28 cellular contexts compared by ENCODE assay signal in genomic region chr2:177578454-177578853, GRCh38.
"Had no signal": no experiment of that assay in that cellular context is flagged by ENCODE, and none has a peak within 500 bp of the region (broad histone marks: within the 10 kb centered on the region; RNA-seq: fewer than 3 reads in every experiment).

No MANE protein-coding gene starts in this region.

- H2AFZ ChIP-seq: neural progenitor cell, parathyroid adenoma had no signal

- H3K9ac ChIP-seq: neural progenitor cell, parathyroid adenoma had no signal

- DNase-seq: natural killer cell; occipital lobe; ovary; posterior cingulate gyrus; psoas muscle; right cardiac atrium; spleen; stimulated activated CD4-positive, alpha-beta T cell treated with anti-CD3 and anti-CD28 coated beads, Interleukin-12 subunit alpha, Interleukin-12 subunit beta, amount 100 ng/mL, for 4 hours; stimulated activated CD4-positive, alpha-beta T cell treated with anti-CD3 and anti-CD28 coated beads, Interleukin-1b, Interleukin-23, amount 100 ng/mL, for 48 hours; stimulated activated CD4-positive, alpha-beta T cell treated with anti-CD3 and anti-CD28 coated beads, Interleukin-4, amount 100 ng/mL, for 1 hour; stimulated activated CD4-positive, alpha-beta T cell treated with anti-CD3 and anti-CD28 coated beads, Interleukin-4, amount 100 ng/mL, for 4 hours; stimulated activated CD8-positive, alpha-beta memory T cell treated with anti-CD3 and anti-CD28 coated beads, Interleukin-4, amount 100 ng/mL, for 48 hours; stimulated activated naive CD4-positive, alpha-beta T cell; stimulated activated naive CD8-positive, alpha-beta T cell treated with anti-CD3 and anti-CD28 coated beads, Interleukin-15, amount 100 ng/mL, for 72 hours; stimulated activated naive CD8-positive, alpha-beta T cell treated with anti-CD3 and anti-CD28 coated beads, Interleukin-15, Interleukin-2, amounts not matched to agents 100 U/mL and 50 U/mL, for 24 hours; substantia nigra; testis; tibial artery; transverse colon; upper lobe of right lung; uterus had no signal

- H3K9me3 ChIP-seq: ovary, psoas muscle, spleen, suprapubic skin, testis, tibial artery, transverse colon, upper lobe of right lung, uterus had no signal

- H3K79me2 ChIP-seq: parathyroid adenoma had no signal

- ATAC-seq: natural killer cell; psoas muscle; right cardiac atrium; sciatic nerve; stimulated activated memory B cell treated with anti-CD40 and anti-IgM and Interleukin-4, amounts not matched to agents 10 μg/mL and 1 μg/mL and 100 μg/mL, for 72 hours; stimulated activated naive CD8-positive, alpha-beta T cell treated with anti-CD3 and anti-CD28 coated beads, Interleukin-15, amount 100 ng/mL, for 72 hours; stimulated activated naive CD8-positive, alpha-beta T cell treated with anti-CD3 and anti-CD28 coated beads, Interleukin-15, Interleukin-2, amounts not matched to agents 100 U/mL and 50 U/mL, for 24 hours; upper lobe of right lung had no signal

- H3K4me3 ChIP-seq: neural progenitor cell, ovary, psoas muscle, skin epidermis, smooth muscle cell, spleen, suprapubic skin, testis, tibial artery, transverse colon, upper lobe of right lung, uterus had no signal

- H3K4me2 ChIP-seq: neural progenitor cell, smooth muscle cell had no signal

- H3K36me3 ChIP-seq: neural progenitor cell, ovary, spleen, suprapubic skin, tibial artery, transverse colon, upper lobe of right lung, uterus had no signal

- H3K27ac ChIP-seq: neural progenitor cell, ovary, parathyroid adenoma, psoas muscle, skin epidermis, spleen, suprapubic skin, testis, tibial artery, upper lobe of right lung had no signal

- H3K4me1 ChIP-seq: neural progenitor cell, parathyroid adenoma, psoas muscle, spleen, suprapubic skin, testis, tibial artery, upper lobe of right lung, uterus had no signal

- H3K27me3 ChIP-seq: neural progenitor cell, ovary, spleen, suprapubic skin, testis, tibial artery, transverse colon, upper lobe of right lung, uterus had no signal
